In genomic region chr3:176995946-176996345, GRCh38 we compare ENCODE assay signal across 31 cellular contexts.
"Had no signal": no experiment of that assay in that cellular context is flagged by ENCODE, and none has a peak within 500 bp of the region (broad histone marks: within the 10 kb centered on the region; RNA-seq: fewer than 3 reads in every experiment).

No MANE protein-coding gene starts in this region.

- H3K4me3 ChIP-seq: adrenal gland, ascending aorta, body of pancreas, breast epithelium, cardiac muscle cell had no signal

- ATAC-seq: activated naive CD8-positive, alpha-beta T cell treated with anti-CD3 and anti-CD28 coated beads, Interleukin-2, amount 50 U/mL, for 24 hours; activated T-cell treated with anti-CD3 and anti-CD28 coated beads, Interleukin-2, amount 50 U/mL, for 4 hours; body of pancreas had no signal

- FAIRE-seq: astrocyte, bronchial epithelial cell had no signal

- DNase-seq: activated effector memory CD4-positive, alpha-beta T cell treated with anti-CD3 and anti-CD28 coated beads, Interleukin-2, amount 50 U/mL, for 16 hours; activated effector memory CD4-positive, alpha-beta T cell treated with Interleukin-2 at 50 U/mL for 16 hours; activated gamma-delta T cell; activated gamma-delta T cell treated with Interleukin-2 at 50 U/mL for 16 hours; activated naive CD4-positive, alpha-beta T cell; activated naive CD4-positive, alpha-beta T cell treated with anti-CD3 and anti-CD28 coated beads for 36 hours; activated naive CD4-positive, alpha-beta T cell treated with anti-CD3 and anti-CD28 coated beads, Interleukin-2, amount 10 ng/mL, durations not matched to agents 7 days and 5 days; activated naive CD4-positive, alpha-beta T cell treated with anti-CD3 and anti-CD28 coated beads, Interleukin-2, amount 50 U/mL, for 16 hours; activated naive CD4-positive, alpha-beta T cell treated with Interleukin-2 at 50 U/mL for 16 hours; activated naive CD8-positive, alpha-beta T cell treated with anti-CD3 and anti-CD28 coated beads for 36 hours; activated naive CD8-positive, alpha-beta T cell treated with anti-CD3 and anti-CD28 coated beads, Interleukin-2, amount 10 ng/mL, durations not matched to agents 7 days and 5 days; activated naive CD8-positive, alpha-beta T cell treated with anti-CD3 and anti-CD28 coated beads, Interleukin-2, amount 50 U/mL, for 24 hours; activated T-cell treated with anti-CD3 and anti-CD28 coated beads, Interleukin-2, amount 50 U/mL, for 1 hour; activated T-cell treated with anti-CD3 and anti-CD28 coated beads, Interleukin-2, amount 50 U/mL, for 24 hours; activated T-cell treated with anti-CD3 and anti-CD28 coated beads, Interleukin-2, amount 50 U/mL, for 4 hours; activated T-cell treated with anti-CD3 and anti-CD28 coated beads, Interleukin-2, amount 50 U/mL, for 48 hours; adrenal gland; amniotic stem cell; amygdala; anterior cingulate cortex; aorta; body of pancreas; brain microvascular endothelial cell; caudate nucleus; central memory CD4-positive, alpha-beta T cell; cerebellar nuclear complex had no signal

- H3K27me3 ChIP-seq: adrenal gland, ascending aorta, body of pancreas, brain microvascular endothelial cell, breast epithelium, cardiac muscle cell had no signal

- H3K9me3 ChIP-seq: adrenal gland, ascending aorta, body of pancreas, breast epithelium had no signal

- H3K36me3 ChIP-seq: adrenal gland, ascending aorta, brain microvascular endothelial cell, breast epithelium, cardiac muscle cell had no signal

- H3K27ac ChIP-seq: adrenal gland, ascending aorta, body of pancreas, brain microvascular endothelial cell, breast epithelium, cardiac muscle cell had no signal

- H3K4me1 ChIP-seq: adrenal gland, ascending aorta, body of pancreas, breast epithelium had no signal
